ENCODE assay signal across 17 cellular contexts in the genomic region with DNA sequence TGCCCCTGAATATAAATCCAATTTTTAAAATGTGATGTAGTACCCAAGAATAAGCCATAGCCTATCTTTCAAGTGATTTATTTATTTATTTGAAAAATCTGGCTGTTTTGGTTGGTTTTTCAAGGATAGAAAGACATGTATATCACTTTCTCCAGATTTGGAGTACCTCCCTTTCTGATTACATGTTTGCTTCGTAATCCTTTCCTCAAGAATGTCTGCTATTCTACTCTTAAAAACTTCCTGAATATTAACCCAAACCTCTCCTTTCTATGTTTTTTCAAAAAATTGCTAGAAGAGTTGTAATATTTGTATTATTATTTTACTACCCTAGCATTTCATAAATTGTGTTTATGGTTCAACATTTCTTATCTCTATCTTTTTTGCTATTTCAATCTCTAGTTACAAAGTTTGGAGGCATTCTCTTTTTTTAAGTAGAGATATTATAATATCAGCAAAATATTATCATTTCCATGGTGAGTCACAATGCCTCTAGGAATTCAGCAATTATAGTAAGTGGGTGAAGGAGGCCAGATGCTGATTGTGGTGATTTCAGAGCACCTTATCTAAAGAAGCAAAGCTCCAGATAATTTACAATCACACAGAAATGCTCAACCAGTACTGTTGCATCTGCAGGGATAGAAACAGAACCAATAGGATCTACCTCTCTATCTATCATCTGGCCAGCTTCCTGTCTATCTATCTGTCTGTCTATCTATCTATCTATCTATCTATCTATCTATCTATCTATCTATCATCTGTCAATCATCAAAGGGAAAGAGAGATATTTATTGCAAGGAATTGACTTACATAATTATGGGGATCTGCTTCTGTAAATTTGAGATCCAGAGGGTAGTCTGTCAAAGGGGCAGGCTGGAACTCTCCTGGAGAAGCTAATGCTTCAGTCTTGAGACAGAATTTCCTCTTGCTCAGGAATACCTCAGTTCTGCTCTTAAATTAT.
A peak's percentile ranks its signal among the peaks of the same experiment; 100 is the strongest.
DNase-seq lines count a peak whose midpoint lies in the region; ATAC-seq, FAIRE-seq and TF ChIP-seq lines count a peak whose summit lies in the region.
"Had no signal": no experiment of that assay in that cellular context is flagged by ENCODE, and none has a peak within 500 bp of the region (broad histone marks: within the 10 kb centered on the region; RNA-seq: fewer than 3 reads in every experiment).

No MANE protein-coding gene starts in this region.

- no peaks in the 10 kb centered on the region for H3K9me3 Mint-ChIP-seq in osteocyte (ENCODE audit: unreplicated experiment)

- no peak for ATAC-seq in GM21528 (IDR thresholded peaks at IDR 0.05; ENCODE audit: low FRiP score, unreplicated experiment)
- ATAC-seq in HG03571 (IDR thresholded peaks at IDR 0.05; ENCODE audit: unreplicated experiment), result no peak
- ATAC-seq: WTC11 had no signal

- H3K27me3 Mint-ChIP-seq in osteocyte (ENCODE audit: unreplicated experiment), result no peaks in the 10 kb centered on the region

- peak overlapping the region; percentile 3 for H3K27ac Mint-ChIP-seq in osteocyte (ENCODE audit: unreplicated experiment)
- H3K27ac Mint-ChIP-seq: WTC11 had no signal

- no peaks in the 10 kb centered on the region for H3K36me3 ChIP-seq in SK-N-MC (ENCODE audit: insufficient read depth, low read length)

- no peaks in the 10 kb centered on the region for H3K9me3 ChIP-seq in SK-N-MC (ENCODE audit: low read depth, low read length)

- no peak for TF ChIP-seq CTCF in osteocyte (IDR thresholded peaks at IDR 0.05)

- H3K36me3 Mint-ChIP-seq in osteocyte (ENCODE audit: unreplicated experiment), result no peaks in the 10 kb centered on the region
- H3K36me3 Mint-ChIP-seq: WTC11 had no signal

- DNase-seq in EH (ENCODE audit: low read depth) (peak; percentile 4), SK-N-MC (ENCODE audit: low read depth, low spot score) (no peak), osteocyte (ENCODE audit: extremely low spot score, unreplicated experiment) (no peak), HCEC 1CT (no peak), SW480 (ENCODE audit: low spot score) (no peak)
- DNase-seq: activated CD4-positive, alpha-beta T cell treated with anti-CD3 and anti-CD28 coated beads, Interleukin-2, amount 50 U/mL, for 48 hours; activated effector memory CD4-positive, alpha-beta T cell treated with anti-CD3 and anti-CD28 coated beads, Interleukin-2, amount 50 U/mL, for 16 hours; caudate nucleus; MV-4-11; NCI-H187; stimulated activated CD4-positive, alpha-beta T cell treated with anti-CD3 and anti-CD28 coated beads, Interleukin-4, amount 100 ng/mL, for 4 hours had no signal

- peak; percentile 58 for FAIRE-seq in endometrium (lab: Jason Lieb, UNC)
- FAIRE-seq: GM18507 had no signal

- no peak overlapping the region for H3K9ac ChIP-seq in SK-N-MC (ENCODE audit: insufficient read length)

- peak overlapping the region; percentile 15; the same call in 1 of the 2 replicates for H3K27ac ChIP-seq in SK-N-MC
- H3K27ac ChIP-seq: C4-2B had no signal

- H3K4me3 ChIP-seq in SK-N-MC, result no peak overlapping the region

- no peak overlapping the region for H3K4me3 Mint-ChIP-seq in osteocyte (ENCODE audit: unreplicated experiment)
- H3K4me3 Mint-ChIP-seq: WTC11 had no signal

- H3K4me1 Mint-ChIP-seq in osteocyte (ENCODE audit: unreplicated experiment), result peaks cover 38% of the 10 kb centered on the region
- H3K4me1 Mint-ChIP-seq: WTC11 had no signal
